In genomic region chr12:51471465-51471864, GRCh38 we compare ENCODE assay signal across 23 cellular contexts.
"Had no signal": no experiment of that assay in that cellular context is flagged by ENCODE, and none has a peak within 500 bp of the region (broad histone marks: within the 10 kb centered on the region; RNA-seq: fewer than 3 reads in every experiment).

No MANE protein-coding gene starts in this region.

- H3K4me3 Mint-ChIP-seq: activated CD4-positive, alpha-beta T cell treated with anti-CD3 and anti-CD28 coated beads for 36 hours; activated CD8-positive, alpha-beta memory T cell treated with anti-CD3 and anti-CD28 coated beads, Interleukin-2, amount 10 ng/mL, durations not matched to agents 7 days and 5 days; activated CD8-positive, alpha-beta T cell treated with anti-CD3 and anti-CD28 coated beads, Interleukin-2, amount 10 ng/mL, durations not matched to agents 7 days and 5 days; central memory CD8-positive, alpha-beta T cell; natural killer cell treated with Interleukin-12 subunit alpha and Interleukin-12 subunit beta and Interleukin-15 and Interleukin-18, amount 100 ng/mL, for 72 hours; stimulated activated naive B cell treated with anti-CD40 and anti-IgM and Interleukin-4, amounts not matched to agents 10 μg/mL and 1 μg/mL and 100 μg/mL, for 72 hours; T-helper 17 cell had no signal

- H3K9me3 Mint-ChIP-seq: activated T-helper 2 cell treated with anti-CD3 and anti-CD28 coated beads, Interferon-gamma antibody, Interleukin-2, Interleukin-4, amounts not matched to agents 10 μg/mL and 5 μg/mL and 100 μg/mL, durations not matched to agents 14 hours and 24 hours and 36 hours; central memory CD8-positive, alpha-beta T cell; natural killer cell treated with Interleukin-12 subunit alpha and Interleukin-12 subunit beta and Interleukin-15 and Interleukin-18, amount 100 ng/mL, for 72 hours; stimulated activated naive B cell treated with anti-CD40 and anti-IgM and Interleukin-4, amounts not matched to agents 10 μg/mL and 1 μg/mL and 100 μg/mL, for 72 hours had no signal

- H3K4me1 Mint-ChIP-seq: activated CD4-positive, alpha-beta T cell treated with anti-CD3 and anti-CD28 coated beads for 36 hours; central memory CD8-positive, alpha-beta T cell; T-helper 17 cell had no signal

- H3K4me3 ChIP-seq: breast epithelium, gastrocnemius medialis, hepatocyte, transverse colon had no signal

- H3K27me3 ChIP-seq: breast epithelium, gastrocnemius medialis, hepatocyte, transverse colon had no signal

- H3K9me3 ChIP-seq: breast epithelium, gastrocnemius medialis, transverse colon had no signal

- DNase-seq: activated CD4-positive, alpha-beta T cell treated with anti-CD3 and anti-CD28 coated beads for 36 hours; activated CD4-positive, CD25-positive, alpha-beta regulatory T cell; activated CD8-positive, alpha-beta memory T cell treated with anti-CD3 and anti-CD28 coated beads, Interleukin-2, amount 10 ng/mL, durations not matched to agents 7 days and 5 days; activated CD8-positive, alpha-beta T cell treated with anti-CD3 and anti-CD28 coated beads, Interleukin-2, amount 10 ng/mL, durations not matched to agents 7 days and 5 days; activated naive CD4-positive, alpha-beta T cell; activated T-cell treated with anti-CD3 and anti-CD28 coated beads, Interleukin-2, amount 50 U/mL, for 48 hours; effector CD8-positive, alpha-beta T cell; gastrocnemius medialis; kidney; left colon; mesenchymal stem cell; stimulated activated CD4-positive, alpha-beta T cell treated with anti-CD3 and anti-CD28 coated beads, Interleukin-15, amount 100 ng/mL, for 24 hours; stimulated activated CD4-positive, alpha-beta T cell treated with anti-CD3 and anti-CD28 coated beads, Interleukin-2, amount 100 ng/mL, for 24 hours; stimulated activated naive B cell treated with anti-CD40 and anti-IgM and Interleukin-4, amounts not matched to agents 10 μg/mL and 1 μg/mL and 100 μg/mL, for 72 hours; T-helper 17 cell; transverse colon had no signal

- H3K27me3 Mint-ChIP-seq: activated CD4-positive, alpha-beta T cell treated with anti-CD3 and anti-CD28 coated beads for 36 hours; activated CD8-positive, alpha-beta memory T cell treated with anti-CD3 and anti-CD28 coated beads, Interleukin-2, amount 10 ng/mL, durations not matched to agents 7 days and 5 days; central memory CD8-positive, alpha-beta T cell; natural killer cell treated with Interleukin-12 subunit alpha and Interleukin-12 subunit beta and Interleukin-15 and Interleukin-18, amount 100 ng/mL, for 72 hours; progenitor cell of endocrine pancreas; stimulated activated naive B cell treated with anti-CD40 and anti-IgM and Interleukin-4, amounts not matched to agents 10 μg/mL and 1 μg/mL and 100 μg/mL, for 72 hours; T-helper 17 cell had no signal

- H3K36me3 ChIP-seq: breast epithelium, gastrocnemius medialis, transverse colon had no signal

- H3K27ac Mint-ChIP-seq: activated CD4-positive, alpha-beta T cell treated with anti-CD3 and anti-CD28 coated beads for 36 hours; activated CD8-positive, alpha-beta memory T cell treated with anti-CD3 and anti-CD28 coated beads, Interleukin-2, amount 10 ng/mL, durations not matched to agents 7 days and 5 days; activated CD8-positive, alpha-beta T cell treated with anti-CD3 and anti-CD28 coated beads, Interleukin-2, amount 10 ng/mL, durations not matched to agents 7 days and 5 days; activated naive CD4-positive, alpha-beta T cell treated with anti-CD3 and anti-CD28 coated beads, Interleukin-2, amount 50 U/mL, for 72 hours; activated T-helper 2 cell treated with anti-CD3 and anti-CD28 coated beads, Interferon-gamma antibody, Interleukin-2, Interleukin-4, amounts not matched to agents 10 μg/mL and 5 μg/mL and 100 μg/mL, durations not matched to agents 14 hours and 24 hours and 36 hours; natural killer cell treated with Interleukin-12 subunit alpha and Interleukin-12 subunit beta and Interleukin-15 and Interleukin-18, amount 100 ng/mL, for 72 hours; progenitor cell of endocrine pancreas; stimulated activated naive B cell treated with anti-CD40 and anti-IgM and Interleukin-4, amounts not matched to agents 10 μg/mL and 1 μg/mL and 100 μg/mL, for 72 hours; T-helper 17 cell had no signal

- H3K4me1 ChIP-seq: breast epithelium, gastrocnemius medialis, transverse colon had no signal

- H3K36me3 Mint-ChIP-seq: activated naive CD4-positive, alpha-beta T cell treated with anti-CD3 and anti-CD28 coated beads, Interleukin-2, amount 50 U/mL, for 72 hours; natural killer cell treated with Interleukin-12 subunit alpha and Interleukin-12 subunit beta and Interleukin-15 and Interleukin-18, amount 100 ng/mL, for 72 hours had no signal

- ATAC-seq: activated CD4-positive, alpha-beta T cell treated with anti-CD3 and anti-CD28 coated beads for 36 hours; activated CD8-positive, alpha-beta memory T cell treated with anti-CD3 and anti-CD28 coated beads, Interleukin-2, amount 10 ng/mL, durations not matched to agents 7 days and 5 days; activated CD8-positive, alpha-beta T cell treated with anti-CD3 and anti-CD28 coated beads, Interleukin-2, amount 10 ng/mL, durations not matched to agents 7 days and 5 days; activated naive CD4-positive, alpha-beta T cell treated with anti-CD3 and anti-CD28 coated beads, Interleukin-2, amount 50 U/mL, for 72 hours; gastrocnemius medialis; left colon; natural killer cell treated with Interleukin-12 subunit alpha and Interleukin-12 subunit beta and Interleukin-15 and Interleukin-18, amount 100 ng/mL, for 72 hours; stimulated activated naive B cell treated with anti-CD40 and anti-IgM and Interleukin-4, amounts not matched to agents 10 μg/mL and 1 μg/mL and 100 μg/mL, for 72 hours; T-helper 17 cell had no signal

- H3K27ac ChIP-seq: breast epithelium, gastrocnemius medialis, hepatocyte, transverse colon had no signal
